ENCODE assay signal across 1 cellular context in the genomic region with DNA sequence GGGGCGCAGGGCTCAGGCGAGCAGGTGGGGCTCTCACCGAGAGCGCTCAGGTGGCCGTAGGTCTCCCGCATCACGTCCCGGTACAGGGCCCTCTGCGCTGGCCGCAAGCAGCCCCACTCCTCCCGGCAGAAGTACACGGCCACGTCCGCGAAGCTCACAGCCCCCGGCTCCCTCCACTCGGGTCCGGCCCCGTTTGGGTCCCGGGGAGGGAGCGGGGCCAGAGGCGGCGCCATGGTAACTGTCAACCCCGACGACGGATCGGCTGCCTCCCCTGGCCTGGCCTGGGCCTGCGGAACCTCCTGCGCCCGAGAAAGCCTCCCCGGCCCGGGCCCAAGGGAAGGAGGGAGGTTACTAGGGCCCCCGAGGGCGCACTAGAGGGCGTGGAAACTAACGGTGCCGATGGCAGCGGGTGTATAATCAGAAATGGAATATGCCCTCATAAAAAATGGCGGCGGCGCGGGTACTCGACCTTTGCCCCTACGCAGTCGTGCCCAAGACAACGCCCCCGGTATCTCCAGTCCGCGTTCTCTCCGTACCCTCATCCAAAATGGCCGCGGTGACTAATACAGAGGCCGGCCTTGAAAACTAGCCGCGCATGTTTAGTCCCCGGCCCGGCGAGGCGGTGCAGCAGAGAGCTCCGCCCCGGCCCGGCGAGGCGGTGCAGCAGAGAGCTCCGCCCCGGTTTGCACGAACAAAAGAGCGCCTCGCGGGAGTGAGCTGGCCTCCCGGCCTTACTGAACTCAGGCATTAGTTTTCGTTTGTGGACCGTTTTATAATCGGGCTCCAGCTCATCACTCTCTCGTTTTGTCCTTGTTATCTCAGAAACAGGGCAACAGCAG.
A peak's percentile ranks its signal among the peaks of the same experiment; 100 is the strongest.
TF ChIP-seq lines count a peak whose summit lies in the region.

A gene (minus strand): TSS at position 425 of the 839 bp plus-strand sequence. CDS start 192 bp downstream, at position 233.

TF ChIP-seq in neural cell, 6 proteins besides CTCF, POLR2A, EP300 and RAD21 (continued from another document):
- TF ChIP-seq, protein P1, sequence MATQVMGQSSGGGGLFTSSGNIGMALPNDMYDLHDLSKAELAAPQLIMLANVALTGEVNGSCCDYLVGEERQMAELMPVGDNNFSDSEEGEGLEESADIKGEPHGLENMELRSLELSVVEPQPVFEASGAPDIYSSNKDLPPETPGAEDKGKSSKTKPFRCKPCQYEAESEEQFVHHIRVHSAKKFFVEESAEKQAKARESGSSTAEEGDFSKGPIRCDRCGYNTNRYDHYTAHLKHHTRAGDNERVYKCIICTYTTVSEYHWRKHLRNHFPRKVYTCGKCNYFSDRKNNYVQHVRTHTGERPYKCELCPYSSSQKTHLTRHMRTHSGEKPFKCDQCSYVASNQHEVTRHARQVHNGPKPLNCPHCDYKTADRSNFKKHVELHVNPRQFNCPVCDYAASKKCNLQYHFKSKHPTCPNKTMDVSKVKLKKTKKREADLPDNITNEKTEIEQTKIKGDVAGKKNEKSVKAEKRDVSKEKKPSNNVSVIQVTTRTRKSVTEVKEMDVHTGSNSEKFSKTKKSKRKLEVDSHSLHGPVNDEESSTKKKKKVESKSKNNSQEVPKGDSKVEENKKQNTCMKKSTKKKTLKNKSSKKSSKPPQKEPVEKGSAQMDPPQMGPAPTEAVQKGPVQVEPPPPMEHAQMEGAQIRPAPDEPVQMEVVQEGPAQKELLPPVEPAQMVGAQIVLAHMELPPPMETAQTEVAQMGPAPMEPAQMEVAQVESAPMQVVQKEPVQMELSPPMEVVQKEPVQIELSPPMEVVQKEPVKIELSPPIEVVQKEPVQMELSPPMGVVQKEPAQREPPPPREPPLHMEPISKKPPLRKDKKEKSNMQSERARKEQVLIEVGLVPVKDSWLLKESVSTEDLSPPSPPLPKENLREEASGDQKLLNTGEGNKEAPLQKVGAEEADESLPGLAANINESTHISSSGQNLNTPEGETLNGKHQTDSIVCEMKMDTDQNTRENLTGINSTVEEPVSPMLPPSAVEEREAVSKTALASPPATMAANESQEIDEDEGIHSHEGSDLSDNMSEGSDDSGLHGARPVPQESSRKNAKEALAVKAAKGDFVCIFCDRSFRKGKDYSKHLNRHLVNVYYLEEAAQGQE (IDR thresholded peaks at IDR 0.05; ENCODE audit: borderline replicate concordance): peak; percentile 31
- TF ChIP-seq TAF1 (IDR thresholded peaks at IDR 0.05; ENCODE audit: low read depth) (no peak), SMC3 (conservative IDR thresholded peaks at IDR 0.05; ENCODE audit: poor library complexity) (peak; percentile 44), MXI1 (conservative IDR thresholded peaks at IDR 0.05; ENCODE audit: poor library complexity, severe bottlenecking) (peak; percentile 70), EZH2 (IDR thresholded peaks at IDR 0.05; ENCODE audit: borderline replicate concordance, insufficient read depth, low read length, poor library complexity, severe bottlenecking) (no peak)
